ENCODE assay signal across 17 cellular contexts in genomic region chr10:131862548-131862947, GRCh38.
"Had no signal": no experiment of that assay in that cellular context is flagged by ENCODE, and none has a peak within 500 bp of the region (broad histone marks: within the 10 kb centered on the region; RNA-seq: fewer than 3 reads in every experiment).

No MANE protein-coding gene starts in this region.

- H3K36me3 Mint-ChIP-seq: activated naive CD8-positive, alpha-beta T cell treated with anti-CD3 and anti-CD28 coated beads, Interleukin-2, amount 10 ng/mL, durations not matched to agents 7 days and 5 days; natural killer cell had no signal

- H3K4me3 ChIP-seq: coronary artery, mucosa of descending colon, right lobe of liver, thoracic aorta, uterus had no signal

- H3K4me1 ChIP-seq: right lobe of liver, uterus had no signal

- H3K36me3 ChIP-seq: right lobe of liver, thoracic aorta, uterus had no signal

- DNase-seq: activated CD4-positive, alpha-beta memory T cell treated with anti-CD3 and anti-CD28 coated beads, Interleukin-2, amount 10 ng/mL, durations not matched to agents 7 days and 5 days; activated CD4-positive, alpha-beta T cell treated with anti-CD3 and anti-CD28 coated beads for 36 hours; activated gamma-delta T cell treated with Interleukin-2 at 50 U/mL for 16 hours; activated naive CD8-positive, alpha-beta T cell treated with anti-CD3 and anti-CD28 coated beads, Interleukin-2, amount 10 ng/mL, durations not matched to agents 7 days and 5 days; activated T-cell treated with anti-CD3 and anti-CD28 coated beads, Interleukin-2, amount 50 U/mL, for 48 hours; effector CD8-positive, alpha-beta T cell; glutamatergic neuron; mucosa of descending colon; natural killer cell; right lobe of liver; stimulated activated CD4-positive, alpha-beta T cell treated with anti-CD3 and anti-CD28 coated beads, Interleukin-12 subunit alpha, Interleukin-12 subunit beta, amount 100 ng/mL, for 4 hours; SW 1271; uterus had no signal

- H3K27me3 ChIP-seq: right lobe of liver, uterus had no signal

- H3K27ac ChIP-seq: coronary artery, epithelial cell of prostate, right lobe of liver, thoracic aorta, uterus had no signal

- H3K9me3 ChIP-seq: mucosa of descending colon, right lobe of liver, thoracic aorta, uterus had no signal

- H3K27ac Mint-ChIP-seq: activated CD4-positive, alpha-beta memory T cell treated with anti-CD3 and anti-CD28 coated beads, Interleukin-2, amount 10 ng/mL, durations not matched to agents 7 days and 5 days; activated CD4-positive, alpha-beta T cell treated with anti-CD3 and anti-CD28 coated beads for 36 hours; activated naive CD8-positive, alpha-beta T cell treated with anti-CD3 and anti-CD28 coated beads, Interleukin-2, amount 10 ng/mL, durations not matched to agents 7 days and 5 days; natural killer cell; stimulated activated naive CD8-positive, alpha-beta T cell treated with anti-CD3 and anti-CD28 coated beads, Interleukin-15, Interleukin-2, amounts not matched to agents 100 ng/mL and 50 ng/mL, for 24 hours had no signal

- ATAC-seq: activated CD4-positive, alpha-beta T cell treated with anti-CD3 and anti-CD28 coated beads for 36 hours; mucosa of descending colon; natural killer cell had no signal

- H3K4me1 Mint-ChIP-seq: activated CD4-positive, alpha-beta memory T cell treated with anti-CD3 and anti-CD28 coated beads, Interleukin-2, amount 10 ng/mL, durations not matched to agents 7 days and 5 days; activated CD4-positive, alpha-beta T cell treated with anti-CD3 and anti-CD28 coated beads for 36 hours; activated naive CD8-positive, alpha-beta T cell treated with anti-CD3 and anti-CD28 coated beads, Interleukin-2, amount 10 ng/mL, durations not matched to agents 7 days and 5 days; natural killer cell had no signal

- H3K4me3 Mint-ChIP-seq: activated CD4-positive, alpha-beta memory T cell treated with anti-CD3 and anti-CD28 coated beads, Interleukin-2, amount 10 ng/mL, durations not matched to agents 7 days and 5 days; activated CD4-positive, alpha-beta T cell treated with anti-CD3 and anti-CD28 coated beads for 36 hours; activated naive CD8-positive, alpha-beta T cell treated with anti-CD3 and anti-CD28 coated beads, Interleukin-2, amount 10 ng/mL, durations not matched to agents 7 days and 5 days; natural killer cell; stimulated activated naive CD8-positive, alpha-beta T cell treated with anti-CD3 and anti-CD28 coated beads, Interleukin-15, Interleukin-2, amounts not matched to agents 100 ng/mL and 50 ng/mL, for 24 hours had no signal

- H3K9me3 Mint-ChIP-seq: activated CD4-positive, alpha-beta memory T cell treated with anti-CD3 and anti-CD28 coated beads, Interleukin-2, amount 10 ng/mL, durations not matched to agents 7 days and 5 days; activated naive CD8-positive, alpha-beta T cell treated with anti-CD3 and anti-CD28 coated beads, Interleukin-2, amount 10 ng/mL, durations not matched to agents 7 days and 5 days; natural killer cell; stimulated activated naive CD8-positive, alpha-beta T cell treated with anti-CD3 and anti-CD28 coated beads, Interleukin-15, Interleukin-2, amounts not matched to agents 100 ng/mL and 50 ng/mL, for 24 hours had no signal
